In genomic region chr5:41878598-41879305, GRCh38 we compare ENCODE assay signal across 1 cellular context.
A peak's percentile ranks its signal among the peaks of the same experiment; 100 is the strongest.
TF ChIP-seq lines count a peak whose summit lies in the region.

No MANE protein-coding gene starts in this region.

TF ChIP-seq in HepG2, 621 proteins besides CTCF, POLR2A, EP300 and RAD21:
- TF ChIP-seq HNF1A (IDR thresholded peaks at IDR 0.05; ENCODE audit: low read depth), result peak; percentile 78; the same call in 1 of the 2 replicates
- peak; percentile 34; the same call in 1 of the 2 replicates for TF ChIP-seq HNF1A (CRISPR knock-in tag; IDR thresholded peaks at IDR 0.05; ENCODE audit: borderline replicate concordance)
- TF ChIP-seq ZNF652 (CRISPR knock-in tag; IDR thresholded peaks at IDR 0.05; ENCODE audit: borderline replicate concordance, low read depth), result peak; percentile 88
- TF ChIP-seq ZNF75D (CRISPR knock-in tag; IDR thresholded peaks at IDR 0.05; ENCODE audit: borderline replicate concordance), result no peak
- peak; percentile 95 for TF ChIP-seq HNRNPUL1 (IDR thresholded peaks at IDR 0.05; ENCODE audit: low read depth, low read length)
- TF ChIP-seq BCL6 (CRISPR knock-in tag; IDR thresholded peaks at IDR 0.05), result peak; percentile 51
TF ChIP-seq in HepG2: peak in this region for 4.
